ENCODE assay signal across 17 cellular contexts in the genomic region with DNA sequence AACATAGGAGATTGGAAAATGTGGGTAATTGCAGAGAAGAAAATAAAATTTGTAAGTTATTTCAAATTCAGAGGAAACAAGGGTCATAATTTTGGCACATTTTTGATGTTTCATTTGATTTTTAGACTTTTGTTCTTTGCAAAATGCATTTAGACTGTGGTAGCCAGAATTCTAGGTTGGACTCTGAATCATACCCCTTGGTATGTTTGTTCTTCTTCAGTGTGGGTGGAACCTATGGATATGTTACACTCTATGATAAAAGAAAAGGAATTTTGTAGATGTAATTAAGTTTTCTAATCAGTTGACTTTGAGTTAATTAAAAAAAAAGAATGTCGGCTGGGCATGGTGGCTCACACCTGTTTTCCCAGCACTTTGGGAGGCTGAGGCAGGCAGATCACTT.
DNase-seq lines count a peak whose midpoint lies in the region; ATAC-seq and TF ChIP-seq lines count a peak whose summit lies in the region.
"Had no signal": no experiment of that assay in that cellular context is flagged by ENCODE, and none has a peak within 500 bp of the region (broad histone marks: within the 10 kb centered on the region; RNA-seq: fewer than 3 reads in every experiment).

No MANE protein-coding gene starts in this region.

- H3K9me3 ChIP-seq in left ventricle myocardium inferior (replicated peaks) (no peaks in the 10 kb centered on the region), heart left ventricle (no peaks in the 10 kb centered on the region), MG63 (no peaks in the 10 kb centered on the region)
- H3K9me3 ChIP-seq: SK-N-SH had no signal

- H3K27ac ChIP-seq in left ventricle myocardium inferior (replicated peaks) (peak overlapping the region; percentile 86), heart left ventricle (peak overlapping the region in 1 of 12 donors; percentile 83)
- H3K27ac ChIP-seq: GM23248 had no signal

- H3K27me3 ChIP-seq in left ventricle myocardium inferior (ENCODE audit: low read depth), result no peaks in the 10 kb centered on the region
- H3K27me3 ChIP-seq in heart left ventricle, result no peaks in the 10 kb centered on the region
- no peaks in the 10 kb centered on the region for H3K27me3 ChIP-seq in MG63

- TF ChIP-seq CTCF in left ventricle myocardium inferior (IDR thresholded peaks at IDR 0.05; ENCODE audit: borderline replicate concordance) (no peak), heart left ventricle (IDR thresholded peaks at IDR 0.05) (no peak)

- intact Hi-C loops in left ventricle myocardium inferior (cut with micrococcal nuclease), result no loop called here
- intact Hi-C loops in heart left ventricle (cut with DNase I), result no loop called here

- H3K4me3 ChIP-seq in left ventricle myocardium inferior, result no peak overlapping the region
- no peak overlapping the region for H3K4me3 ChIP-seq in heart left ventricle
- H3K4me3 ChIP-seq in MG63, result no peak overlapping the region
- H3K4me3 ChIP-seq: GM23248 had no signal

- no peak for ATAC-seq in heart left ventricle
- ATAC-seq: HepG2 had no signal

- H3K36me3 ChIP-seq in left ventricle myocardium inferior, result no peaks in the 10 kb centered on the region
- no peaks in the 10 kb centered on the region for H3K36me3 ChIP-seq in heart left ventricle
- H3K36me3 ChIP-seq in MG63, result no peaks in the 10 kb centered on the region

- H3K4me1 ChIP-seq in left ventricle myocardium inferior (peaks cover 18% of the 10 kb centered on the region), heart left ventricle (peaks cover 0 to 16% (median 0%) of the 10 kb centered on the region in 12 donors)

- 87 to 96% (median 94%) methylated on average over 1 of the region's 1 CpG for WGBS in heart left ventricle, 4 donors

- no peak for DNase-seq in left ventricle myocardium inferior
- DNase-seq in heart left ventricle, result no peak
- peak; percentile 23 for DNase-seq in astrocyte of the hippocampus (ENCODE audit: low read depth, low spot score)
- DNase-seq in fibroblast of peridontal ligament (ENCODE audit: extremely low read depth), result peak; percentile 35
- DNase-seq in NCI-H1436 treated with DMSO at 0.1 percent for 48 hours (lab: John Stamatoyannopoulos, UW), result no peak
- DNase-seq in MG63, result no peak
- no peak for DNase-seq in activated CD4-positive, alpha-beta T cell treated with anti-CD3 and anti-CD28 coated beads, Interleukin-2, amount 50 U/mL, for 48 hours
- DNase-seq: DMS53, GM23248, H7, Karpas-422, NCI-H1694, NCI-H2029 treated with DMSO at 0.1 percent for 48 hours, NCI-H446 treated with DMSO at 0.1 percent for 48 hours, NCI-H526 treated with DMSO at 0.1 percent for 48 hours, SK-N-SH had no signal

- no peak for TF ChIP-seq POLR2A in heart left ventricle (IDR thresholded peaks at IDR 0.05)

Comparison
In these comparisons a context has a peak if more than half of its experiments do, and no peak if none do; other contexts are left out.
1. DNase-seq: peak in astrocyte of the hippocampus (single experiment) and fibroblast of peridontal ligament (single experiment); none in left ventricle myocardium inferior (single experiment), heart left ventricle (0 of 5), NCI-H1436 treated with DMSO at 0.1 percent for 48 hours (single experiment), MG63 (single experiment) and activated CD4-positive, alpha-beta T cell treated with anti-CD3 and anti-CD28 coated beads, Interleukin-2, amount 50 U/mL, for 48 hours (0 of 2).